ENCODE assay signal across 13 cellular contexts in the genomic region with DNA sequence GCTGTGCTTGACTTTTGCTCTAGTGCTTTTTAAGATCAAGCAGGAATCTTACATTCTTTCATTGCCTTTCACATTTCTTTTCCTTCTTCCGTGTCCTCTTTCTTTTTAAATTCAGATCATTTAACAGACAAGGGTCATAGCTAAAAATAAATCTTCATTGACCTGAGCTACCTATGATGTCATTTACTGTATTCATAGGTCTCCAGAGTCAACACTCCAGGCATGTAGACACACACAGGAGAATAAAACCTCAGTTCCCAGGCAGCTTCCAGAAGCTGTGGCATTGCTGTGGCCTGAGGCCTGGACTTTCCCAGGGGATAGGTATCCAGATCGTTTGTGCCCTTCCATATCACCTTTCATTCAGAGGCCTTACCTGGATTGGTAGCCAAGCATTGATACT. TPM values are rescaled to one million over a fixed set of nuclear protein-coding genes. Genes with fewer than 3 reads are reported as not detected.
DNase-seq lines count a peak whose midpoint lies in the region; ATAC-seq and TF ChIP-seq lines count a peak whose summit lies in the region.
"Had no signal": no experiment of that assay in that cellular context is flagged by ENCODE, and none has a peak within 500 bp of the region (broad histone marks: within the 10 kb centered on the region; RNA-seq: fewer than 3 reads in every experiment).

No MANE protein-coding gene starts in this region.

- H3K27ac ChIP-seq in brain microvascular endothelial cell (peak overlapping the region; percentile 61), liver (ENCODE audit: low read depth in 1 of 2, low read length in 2 of 2) (peak overlapping the region; percentile 37 to 61)
- H3K27ac ChIP-seq: prostate gland, testis, WERI-Rb-1 had no signal

- TF ChIP-seq RAD21 in liver (IDR thresholded peaks at IDR 0.05): no peak

- 28% methylated on average over 2 of the region's 2 CpGs for WGBS in liver

- no peaks in the 10 kb centered on the region for H3K9me3 ChIP-seq in liver (ENCODE audit: control insufficient read depth in 4 of 4, low read length in 3 of 4)
- H3K9me3 ChIP-seq: prostate gland, testis had no signal

- in situ Hi-C loops in brain microvascular endothelial cell (cut with HindIII; ENCODE audit: low pct_ligation_motif_present, low sequenced_read_pairs): no loop called here

- H3K4me1 ChIP-seq in liver (ENCODE audit: control insufficient read depth in 4 of 4, insufficient read depth in 4 of 4, low read length in 3 of 4): peaks cover 8 to 42% (median 35%) of the 10 kb centered on the region in 4 donors
- H3K4me1 ChIP-seq: prostate gland had no signal

- POLR2A ChIA-PET in HEK293T (lab: Yijun Ruan, JAX): interaction anchor here (1.0 to 1.5 kb wide), 2 partner anchors 35 to 86 kb away, joined by 4 to 6 read pairs; partner anchors contain the start of gene SRP9

- H3K9ac ChIP-seq in liver (ENCODE audit: low read depth in 1 of 2, low read length in 2 of 2): peak overlapping the region in 1 of 2 donors; percentile 36

- H3K36me3 ChIP-seq in brain microvascular endothelial cell (replicated peaks) (no peaks in the 10 kb centered on the region), liver (ENCODE audit: control insufficient read depth in 4 of 4, insufficient read depth in 3 of 4, low read depth in 1 of 4, low read length in 3 of 4) (no peaks in the 10 kb centered on the region), H7 (replicated peaks; ENCODE audit: control insufficient read depth, insufficient read depth, low read length) (no peaks in the 10 kb centered on the region)
- H3K36me3 ChIP-seq: prostate gland, WERI-Rb-1 had no signal

- CTCF ChIA-PET in HEK293T (lab: Yijun Ruan, JAX): interaction anchor here (0.6 kb wide), 1 partner anchor 33 kb away, joined by 4 read pairs; no protein-coding TSS in a partner anchor

- peak; percentile 38 for DNase-seq in AG08395 (ENCODE audit: low spot score)
- DNase-seq in M059J (ENCODE audit: low read depth): peak; percentile 78
- peak; percentile 51 for DNase-seq in brain microvascular endothelial cell
- no peak for DNase-seq in HEK293T (ENCODE audit: extremely low spot score)
- no peak for DNase-seq in NCI-H446 treated with DMSO at 0.1 percent for 48 hours (lab: John Stamatoyannopoulos, UW)
- DNase-seq in H7: no peak
- DNase-seq: AML-193, NCI-H187 treated with DMSO at 0.1 percent for 48 hours, testis, WERI-Rb-1 had no signal

- H3K4me3 ChIP-seq in brain microvascular endothelial cell (ENCODE audit: low read depth, low read length) (no peak overlapping the region), liver (ENCODE audit: low read depth in 1 of 3, low read length in 3 of 3) (no peak overlapping the region), H7 (ENCODE audit: insufficient read depth, low read depth, low read length) (no peak overlapping the region)
- H3K4me3 ChIP-seq: prostate gland, testis had no signal

- TF ChIP-seq CTCF in brain microvascular endothelial cell (IDR thresholded peaks at IDR 0.05; ENCODE audit: low read depth, low read length, missing control alignments) (no peak), liver (IDR thresholded peaks at IDR 0.05; ENCODE audit: low read depth, low read length, missing input control) (no peak)

- H3K27me3 ChIP-seq in brain microvascular endothelial cell (replicated peaks): no peaks in the 10 kb centered on the region
- no peaks in the 10 kb centered on the region for H3K27me3 ChIP-seq in liver (ENCODE audit: control insufficient read depth in 4 of 4, insufficient read depth in 4 of 4, low read length in 3 of 4)
- H3K27me3 ChIP-seq in H7 (ENCODE audit: control insufficient read depth, insufficient read depth, low read length): no peaks in the 10 kb centered on the region
- H3K27me3 ChIP-seq: testis had no signal

- no peak for ATAC-seq in GM18858 (IDR thresholded peaks at IDR 0.05; ENCODE audit: unreplicated experiment)

TF ChIP-seq in liver, 16 proteins besides CTCF, POLR2A, EP300 and RAD21:
- TF ChIP-seq RXRA (IDR thresholded peaks at IDR 0.05) (peak in 1 of 2 donors; percentile 25), SP1 (IDR thresholded peaks at IDR 0.05) (peak; percentile 16), EGR1 (IDR thresholded peaks at IDR 0.05; ENCODE audit: low read depth in 2 of 2) (no peak), HNF4G (IDR thresholded peaks at IDR 0.05) (no peak), ZBTB33 (IDR thresholded peaks at IDR 0.05) (no peak), JUND (IDR thresholded peaks at IDR 0.05) (peak in 1 of 2 donors; percentile 61), HNF4A (conservative IDR thresholded peaks at IDR 0.05) (peak in 1 of 2 donors; percentile 42), FOXA1 (IDR thresholded peaks at IDR 0.05) (no peak), FOXA2 (IDR thresholded peaks at IDR 0.05) (peak; percentile 54)

TF ChIP-seq in HEK293T, 16 proteins besides CTCF, POLR2A, EP300 and RAD21:
- no peak for TF ChIP-seq FOXK2 (IDR thresholded peaks at IDR 0.05)
- no peak for TF ChIP-seq FOXA1 (IDR thresholded peaks at IDR 0.05)
- TF ChIP-seq ZNF384 (IDR thresholded peaks at IDR 0.05): no peak
- no peak for TF ChIP-seq BHLHE40 (IDR thresholded peaks at IDR 0.05; ENCODE audit: borderline replicate concordance)
- TF ChIP-seq HDGF (IDR thresholded peaks at IDR 0.05; ENCODE audit: borderline replicate concordance): no peak

RNA-seq across cellular contexts. Expression of gene ENAH, which starts 38.5 kb away (rescaled TPM):
- 69.5 and 71.7 TPM in 2 replicates for total RNA-seq in M059J (2014; rRNA removed; shearing (Covaris generic))
- total RNA-seq in liver: 1 to 10 TPM; 3.2 to 8.4 TPM
- 1 to 10 TPM; 2.8 to 5.9 TPM for polyA plus RNA-seq in liver
- total RNA-seq in H7 (2014; rRNA removed; shearing (Covaris generic)): 160 and 234 TPM in 2 replicates

Comparison
In these comparisons a context has a peak if more than half of its experiments do, and no peak if none do; other contexts are left out.
1. DNase-seq: peak in AG08395 (single experiment), M059J (single experiment) and brain microvascular endothelial cell (single experiment); none in HEK293T (single experiment), NCI-H446 treated with DMSO at 0.1 percent for 48 hours (single experiment) and H7 (single experiment).